Comparison of ENCODE assay signal across 6 cellular contexts in genomic region chr18:3757361-3757760, GRCh38.
"Had no signal": no experiment of that assay in that cellular context is flagged by ENCODE, and none has a peak within 500 bp of the region (broad histone marks: within the 10 kb centered on the region; RNA-seq: fewer than 3 reads in every experiment).

No MANE protein-coding gene starts in this region.

- H3K27ac ChIP-seq: KMS-11 had no signal

- H3K4me3 ChIP-seq: GM23338 had no signal

- DNase-seq: H9, HCEC 1CT, IMR-90, KBM-7 had no signal

- H3K4me3 Mint-ChIP-seq: GM23338, H9 had no signal

- H3K27ac Mint-ChIP-seq: GM23338, H9 had no signal
